ENCODE assay signal across 1 cellular context in genomic region chr7:92627956-92628355, GRCh38.
TF ChIP-seq lines count a peak whose summit lies in the region.

No MANE protein-coding gene starts in this region.

TF ChIP-seq in HepG2, 621 proteins besides CTCF, POLR2A, EP300 and RAD21:
- TF ChIP-seq ZNF589 (CRISPR knock-in tag; conservative IDR thresholded peaks at IDR 0.05): no peak
- TF ChIP-seq NKX3-1 (CRISPR knock-in tag; IDR thresholded peaks at IDR 0.05): no peak
- TF ChIP-seq MAFK (conservative IDR thresholded peaks at IDR 0.05 in 1 of 2, IDR thresholded peaks at IDR 0.05 in 1 of 2; ENCODE audit: low read length in 2 of 2): peak in 1 of 2 experiments; percentile 54; a peak in 2 of 4 replicates
- peak; percentile 37; the same call in 1 of the 2 replicates for TF ChIP-seq MAFF (IDR thresholded peaks at IDR 0.05; ENCODE audit: low read depth, low read length)
- TF ChIP-seq EEA1 (CRISPR knock-in tag; IDR thresholded peaks at IDR 0.05; ENCODE audit: borderline replicate concordance): no peak
